ENCODE assay signal across 1 cellular context in genomic region chr19:52048604-52049493, GRCh38.
TF ChIP-seq lines count a peak whose summit lies in the region.

ZNF432 (minus strand) TSS chr19:52048838; CDS start chr19:52046868, 1,970 bp downstream.

TF ChIP-seq in HepG2, 621 proteins besides CTCF, POLR2A, EP300 and RAD21 (continued from another document and continues in another):
- TF ChIP-seq ZBTB2 (CRISPR knock-in tag; IDR thresholded peaks at IDR 0.05; ENCODE audit: low read depth): no peak
- TF ChIP-seq BORCS8-MEF2B (CRISPR knock-in tag; IDR thresholded peaks at IDR 0.05): peak; percentile 38; the same call in 1 of the 2 replicates
- peak; percentile 92 for TF ChIP-seq ELF1 (CRISPR knock-in tag; IDR thresholded peaks at IDR 0.05)
- no peak for TF ChIP-seq PBX2 (CRISPR knock-in tag; IDR thresholded peaks at IDR 0.05)
- TF ChIP-seq ZBTB3 (CRISPR knock-in tag; IDR thresholded peaks at IDR 0.05; ENCODE audit: borderline replicate concordance, low read depth): no peak
- no peak for TF ChIP-seq ZNF282 (IDR thresholded peaks at IDR 0.05; ENCODE audit: partially characterized antibody)
- no peak for TF ChIP-seq ZNF296 (CRISPR knock-in tag; conservative IDR thresholded peaks at IDR 0.05)
- TF ChIP-seq ZNF879 (CRISPR knock-in tag; IDR thresholded peaks at IDR 0.05): no peak
- 0 out of 2 replicates have a peak, but pooled peaks have one; percentile 73 for TF ChIP-seq EED (CRISPR knock-in tag; IDR thresholded peaks at IDR 0.05)
- TF ChIP-seq MZF1 (CRISPR knock-in tag; IDR thresholded peaks at IDR 0.05; ENCODE audit: borderline replicate concordance): 0 out of 2 replicates have a peak, but pooled peaks have one; percentile 25
- TF ChIP-seq HNF1A (IDR thresholded peaks at IDR 0.05; ENCODE audit: low read depth): no peak
- no peak for TF ChIP-seq HNF1A (CRISPR knock-in tag; IDR thresholded peaks at IDR 0.05; ENCODE audit: borderline replicate concordance)
- no peak for TF ChIP-seq TBP (CRISPR knock-in tag; IDR thresholded peaks at IDR 0.05)
- TF ChIP-seq SETDB1 (CRISPR knock-in tag; IDR thresholded peaks at IDR 0.05; ENCODE audit: borderline replicate concordance): peak; percentile 33; the same call in 1 of the 2 replicates
- no peak for TF ChIP-seq PCBP1 (IDR thresholded peaks at IDR 0.05; ENCODE audit: borderline replicate concordance, low read depth, low read length)
- peak; percentile 16; the same call in 1 of the 2 replicates for TF ChIP-seq CBX5 (CRISPR knock-in tag; IDR thresholded peaks at IDR 0.05; ENCODE audit: borderline replicate concordance)
- no peak for TF ChIP-seq REXO4 (CRISPR knock-in tag; IDR thresholded peaks at IDR 0.05; ENCODE audit: borderline replicate concordance)
- no peak for TF ChIP-seq ZEB1 (IDR thresholded peaks at IDR 0.05; ENCODE audit: insufficient replicate concordance, low read depth)
- no peak for TF ChIP-seq ZNF713 (CRISPR knock-in tag; IDR thresholded peaks at IDR 0.05)
- 0 out of 4 replicates have a peak, but pooled peaks have one; percentile 60 to 62 for TF ChIP-seq HMGXB4 (CRISPR knock-in tag; IDR thresholded peaks at IDR 0.05; ENCODE audit: borderline replicate concordance in 1 of 2, low read depth in 1 of 2)
- peak; percentile 56; the same call in 1 of the 2 replicates for TF ChIP-seq KLF11 (CRISPR knock-in tag; IDR thresholded peaks at IDR 0.05)
- no peak for TF ChIP-seq PRMT3 (CRISPR knock-in tag; IDR thresholded peaks at IDR 0.05; ENCODE audit: borderline replicate concordance, low read depth)
- TF ChIP-seq ZNF333 (CRISPR knock-in tag; IDR thresholded peaks at IDR 0.05; ENCODE audit: borderline replicate concordance): no peak
- no peak for TF ChIP-seq SNAI1 (CRISPR knock-in tag; IDR thresholded peaks at IDR 0.05; ENCODE audit: borderline replicate concordance)
- TF ChIP-seq ZNF790 (CRISPR knock-in tag; IDR thresholded peaks at IDR 0.05; ENCODE audit: borderline replicate concordance): no peak
- peak; percentile 44; the same call in 1 of the 2 replicates for TF ChIP-seq ZNF280D (CRISPR knock-in tag; IDR thresholded peaks at IDR 0.05)
- TF ChIP-seq MED1 (CRISPR knock-in tag; IDR thresholded peaks at IDR 0.05): peak; percentile 33; the same call in 1 of the 2 replicates
- peak; percentile 55; the same call in 1 of the 2 replicates for TF ChIP-seq ZNF746 (CRISPR knock-in tag; IDR thresholded peaks at IDR 0.05)
- no peak for TF ChIP-seq SAFB2 (CRISPR knock-in tag; IDR thresholded peaks at IDR 0.05; ENCODE audit: borderline replicate concordance, low read depth)
- no peak for TF ChIP-seq MLXIP (CRISPR knock-in tag; IDR thresholded peaks at IDR 0.05; ENCODE audit: borderline replicate concordance)
- TF ChIP-seq ZNF598 (CRISPR knock-in tag; IDR thresholded peaks at IDR 0.05; ENCODE audit: borderline replicate concordance): no peak; the same call in 1 of the 2 replicates
- TF ChIP-seq ZFP62 (CRISPR knock-in tag; IDR thresholded peaks at IDR 0.05): no peak
- peak; percentile 48; the same call in 1 of the 2 replicates for TF ChIP-seq MYC (CRISPR knock-in tag; IDR thresholded peaks at IDR 0.05; ENCODE audit: borderline replicate concordance)
- 0 out of 2 replicates have a peak, but pooled peaks have one; percentile 8 for TF ChIP-seq NFYB (CRISPR knock-in tag; IDR thresholded peaks at IDR 0.05)
- no peak for TF ChIP-seq HNRNPK (IDR thresholded peaks at IDR 0.05; ENCODE audit: low read depth, low read length, poor library complexity, severe bottlenecking)
- TF ChIP-seq TEAD2 (CRISPR knock-in tag; IDR thresholded peaks at IDR 0.05): no peak
- no peak; the same call in 1 of the 2 replicates for TF ChIP-seq GATA4 (IDR thresholded peaks at IDR 0.05; ENCODE audit: borderline replicate concordance, low read depth)
- TF ChIP-seq MXI1 (IDR thresholded peaks at IDR 0.05; ENCODE audit: borderline replicate concordance, low read depth, low read length): peak; percentile 61; the same call in 1 of the 3 replicates
- TF ChIP-seq NCOR1 (IDR thresholded peaks at IDR 0.05; ENCODE audit: borderline replicate concordance, low read length): peak; percentile 25; the same call in 1 of the 2 replicates
- no peak for TF ChIP-seq ZBTB39 (CRISPR knock-in tag; IDR thresholded peaks at IDR 0.05)
